15 cellular contexts compared by ENCODE assay signal in the genomic region with DNA sequence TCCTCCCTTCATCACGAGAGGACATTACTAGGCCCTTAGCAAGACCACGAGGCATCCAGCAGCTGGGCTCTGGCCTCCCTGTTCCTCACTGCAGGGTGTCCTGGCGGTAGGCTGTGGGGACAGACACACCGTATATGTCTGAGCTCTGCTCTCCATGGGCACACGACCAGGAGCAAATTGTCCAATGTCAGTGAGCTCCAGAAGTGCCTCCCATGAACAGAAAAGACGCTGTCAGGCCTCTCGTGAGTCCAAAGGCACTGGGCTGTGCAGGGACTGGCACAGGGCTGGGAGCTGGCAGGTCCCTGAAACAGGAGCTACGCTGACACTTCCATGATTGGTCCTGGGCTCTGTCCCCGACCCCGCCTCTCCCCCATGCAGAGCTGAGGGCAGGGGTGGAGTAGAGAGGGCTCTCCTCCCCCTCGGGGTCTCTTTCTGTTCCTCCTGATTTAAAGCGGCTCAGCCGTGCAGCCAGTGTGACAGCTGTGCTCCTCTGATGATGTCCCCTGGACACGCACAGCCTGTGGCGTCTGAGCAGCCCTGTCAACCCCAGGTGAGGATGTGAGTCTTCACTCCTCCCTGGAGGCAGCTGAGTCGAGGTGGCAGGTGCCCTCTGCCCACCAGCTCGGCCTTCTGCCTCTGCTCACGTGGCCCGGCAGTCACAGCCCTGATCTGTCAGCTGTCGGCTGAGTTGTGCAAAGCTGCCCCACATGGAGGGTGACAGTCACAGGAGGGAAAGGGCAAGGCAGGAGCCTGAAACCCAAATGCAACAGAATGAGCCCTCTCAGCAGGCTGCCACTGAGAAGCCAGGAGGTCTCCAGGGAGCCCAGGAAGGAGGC. TPM values are rescaled to one million over a fixed set of nuclear protein-coding genes. Genes with fewer than 3 reads are reported as not detected.
DNase-seq lines count a peak whose midpoint lies in the region; ATAC-seq, FAIRE-seq and TF ChIP-seq lines count a peak whose summit lies in the region.
"Had no signal": no experiment of that assay in that cellular context is flagged by ENCODE, and none has a peak within 500 bp of the region (broad histone marks: within the 10 kb centered on the region; RNA-seq: fewer than 3 reads in every experiment).

No MANE protein-coding gene starts in this region.

- H3K36me3 ChIP-seq in GM12878 (ENCODE audit: control insufficient read depth in 2 of 2, insufficient read depth in 2 of 2, low read length in 1 of 2) (no peaks in the 10 kb centered on the region), neuronal stem cell (replicated peaks in 1 of 2; ENCODE audit: control insufficient read depth in 2 of 2, insufficient read depth in 2 of 2, low read length in 2 of 2) (no peaks in the 10 kb centered on the region)

- RAD21 ChIA-PET in GM12878 (lab: Charles Lee; ENCODE audit: unreplicated experiment): no interaction called here

- peak overlapping the region; percentile 43 for H2BK120ac ChIP-seq in neuronal stem cell (ENCODE audit: low read depth, low read length)

- peaks cover 7% of the 10 kb centered on the region for H3K4me1 ChIP-seq in GM12878 (ENCODE audit: control insufficient read depth, insufficient read depth, low read length)
- peaks cover 0 to 9% of the 10 kb centered on the region in 2 donors for H3K4me1 ChIP-seq in neuronal stem cell (ENCODE audit: control insufficient read depth in 2 of 2, insufficient read depth in 1 of 2, low read depth in 1 of 2, low read length in 2 of 2)

- H3K4ac ChIP-seq in neuronal stem cell (ENCODE audit: low read length): peak overlapping the region; percentile 6

- ATAC-seq in GM12878: peak; percentile 33

- POLR2A ChIA-PET in GM12878 (lab: Charles Lee): no interaction called here

- CTCF ChIA-PET in GM12878 (lab: Yijun Ruan, JAX): no interaction called here

- no peak for TF ChIP-seq RAD21 in GM12878 (IDR thresholded peaks at IDR 0.05; ENCODE audit: insufficient read depth, low read depth, low read length)

- peak overlapping the region; percentile 53 for H4K91ac ChIP-seq in neuronal stem cell (ENCODE audit: low read depth, low read length, poor library complexity)

- WGBS in GM12878 (ENCODE audit: insufficient coverage, insufficient replicate concordance, low lambda C conversion rate, missing lambda C conversion rate): 23% methylated on average over 20 of the region's 20 CpGs
- no CpG with 5 or more reads among the region's 20 CpGs for WGBS in neuronal stem cell (ENCODE audit: extremely low coverage in 2 of 2, insufficient read length in 2 of 2, insufficient replicate concordance in 1 of 2), 2 donors

- no peak overlapping the region for H4K8ac ChIP-seq in neuronal stem cell (ENCODE audit: low read depth, low read length)

- intact Hi-C loops in GM12878 (cut with micrococcal nuclease; ENCODE audit: unreplicated experiment): no loop called here

- TF ChIP-seq EP300 in GM12878 (IDR thresholded peaks at IDR 0.05; ENCODE audit: borderline replicate concordance in 1 of 2, control insufficient read depth in 1 of 2, low read depth in 2 of 2, low read length in 2 of 2): no peak

- no peak for TF ChIP-seq POLR2A in GM12878 (IDR thresholded peaks at IDR 0.05; ENCODE audit: low read depth, low read length)

- H3K27ac ChIP-seq in GM12878 (ENCODE audit: control insufficient read depth, insufficient read depth): no peak overlapping the region
- H3K27ac ChIP-seq in neuronal stem cell (replicated peaks; ENCODE audit: low read length): no peak overlapping the region
- H3K27ac ChIP-seq in coronary artery: no peak overlapping the region
- H3K27ac ChIP-seq: PC-9 had no signal

- H3K4me3 ChIP-seq in Jurkat, Clone E6-1 (ENCODE audit: low read length): peak overlapping the region; percentile 25
- H3K4me3 ChIP-seq in GM12878: no peak overlapping the region
- peak overlapping the region in 1 of 2 donors; percentile 13 for H3K4me3 ChIP-seq in neuronal stem cell (ENCODE audit: low read length in 2 of 2)
- no peak overlapping the region for H3K4me3 ChIP-seq in coronary artery
- H3K4me3 ChIP-seq: PC-9 had no signal

- peak overlapping the region; percentile 71 for H3K14ac ChIP-seq in neuronal stem cell (ENCODE audit: low read length)

- peaks cover 2% of the 10 kb centered on the region for H3K79me1 ChIP-seq in neuronal stem cell (ENCODE audit: low read depth, low read length)

- H3K79me2 ChIP-seq in GM12878 (ENCODE audit: control insufficient read depth, insufficient read depth, low read length): no peaks in the 10 kb centered on the region

- no peak overlapping the region for H2BK5ac ChIP-seq in neuronal stem cell (ENCODE audit: low read length)

- SMC1A ChIA-PET in GM12878 (lab: Charles Lee; ENCODE audit: uncharacterized antibody, unreplicated experiment): interaction anchor here (0.9 kb wide), 1 partner anchor 30 kb away, joined by 3 read pairs; no protein-coding TSS in a partner anchor

- H2BK15ac ChIP-seq in neuronal stem cell (ENCODE audit: low read length): peak overlapping the region; percentile 54

- no peaks in the 10 kb centered on the region for H4K20me1 ChIP-seq in GM12878 (ENCODE audit: control insufficient read depth, insufficient read depth)

- H3K27me3 ChIP-seq in GM12878 (replicated peaks in 1 of 2; ENCODE audit: control insufficient read depth in 2 of 2, insufficient read depth in 2 of 2, low read length in 1 of 2): no peaks in the 10 kb centered on the region; a peak in 1 of 4 replicates
- H3K27me3 ChIP-seq in neuronal stem cell (ENCODE audit: control insufficient read depth in 3 of 3, insufficient read depth in 3 of 3, low read depth in 1 of 3, low read length in 3 of 3): peaks cover 0 to 7% (median 0%) of the 10 kb centered on the region in 3 experiments

- FAIRE-seq in GM12878 (lab: Jason Lieb, UNC): no peak

- no peaks in the 10 kb centered on the region for H3K9me3 ChIP-seq in GM12878 (replicated peaks; ENCODE audit: control insufficient read depth, insufficient read depth, low read length)
- H3K9me3 ChIP-seq in neuronal stem cell (replicated peaks in 1 of 2; ENCODE audit: control insufficient read depth in 2 of 2, insufficient read depth in 1 of 2, low read depth in 1 of 2, low read length in 2 of 2): no peaks in the 10 kb centered on the region

- DNase-seq in GM13976 (ENCODE audit: low spot score) (peak; percentile 21), GM12878 (ENCODE audit: low read depth, low spot score) (no peak), neuronal stem cell (ENCODE audit: low spot score) (no peak), coronary artery (ENCODE audit: low spot score) (no peak)
- no peak for DNase-seq in Jurkat, Clone E6-1 (ENCODE audit: low read depth, low spot score)
- no peak for DNase-seq in stimulated activated CD4-positive, alpha-beta T cell treated with anti-CD3 and anti-CD28 coated beads, Interleukin-2, amount 100 ng/mL, for 48 hours
- DNase-seq in activated CD4-positive, alpha-beta T cell treated with anti-CD3 and anti-CD28 coated beads, Interleukin-2, amount 50 U/mL, for 4 hours: no peak
- DNase-seq: activated CD4-positive, alpha-beta memory T cell treated with anti-CD3 and anti-CD28 coated beads, Interleukin-2, amount 10 ng/mL, durations not matched to agents 7 days and 5 days; dermis blood vessel endothelial cell; KG1; PC-9; T-helper 1 cell had no signal

- peak overlapping the region; percentile 0 for H2BK12ac ChIP-seq in neuronal stem cell (ENCODE audit: low read length)

- BruUV-seq in GM12878 (replicated peaks; lab: Mats Ljungman, UMichigan): no TSS peak

- H3K23ac ChIP-seq in neuronal stem cell (ENCODE audit: low read depth, low read length, poor library complexity): peak overlapping the region; percentile 92

- peak overlapping the region; percentile 64 for H3K18ac ChIP-seq in neuronal stem cell (ENCODE audit: low read length)

- no peak for TF ChIP-seq CTCF in GM13976 (IDR thresholded peaks at IDR 0.05; ENCODE audit: borderline replicate concordance, control extremely low read depth, extremely low read depth, insufficient read depth, missing control alignments)
- no peak for TF ChIP-seq CTCF in GM12878 (IDR thresholded peaks at IDR 0.05 in 2 of 3, conservative IDR thresholded peaks at IDR 0.05 in 1 of 3; ENCODE audit: control insufficient read depth in 2 of 3, extremely low read depth in 1 of 3, insufficient read depth in 1 of 3, low read depth in 3 of 3, low read length in 3 of 3)
- no peak for TF ChIP-seq CTCF in coronary artery (IDR thresholded peaks at IDR 0.05)

- in situ Hi-C loops in GM13976 (cut with MboI; ENCODE audit: low sequenced_read_pairs, unreplicated experiment) (no loop called here), GM12878 (cut with MboI) (no loop called here)

- peak overlapping the region; percentile 36 for H2AK5ac ChIP-seq in neuronal stem cell (ENCODE audit: low read depth, low read length)

- H3K9ac ChIP-seq in GM12878 (ENCODE audit: control insufficient read depth, insufficient read depth, low read length) (no peak overlapping the region), neuronal stem cell (ENCODE audit: low read depth, low read length, poor library complexity) (peak overlapping the region; percentile 67)

- H2AFZ ChIP-seq in GM12878 (ENCODE audit: control insufficient read depth, low read depth, low read length): peak overlapping the region; percentile 23
- peak overlapping the region; percentile 11 for H2AFZ ChIP-seq in neuronal stem cell (ENCODE audit: low read length)
- H2AFZ ChIP-seq: PC-9 had no signal

- H3K4me2 ChIP-seq in GM12878 (ENCODE audit: control insufficient read depth, insufficient read depth): no peak overlapping the region
- no peak overlapping the region for H3K4me2 ChIP-seq in neuronal stem cell (ENCODE audit: insufficient read depth, low read length, poor library complexity, severe bottlenecking)
- H3K4me2 ChIP-seq: PC-9 had no signal

RNA-seq across cellular contexts. Expression of a gene that starts 13.0 kb away (rescaled TPM):
- not detected for polyA plus RNA-seq in Jurkat, Clone E6-1 (2012; ENCODE audit: insufficient read depth, insufficient read length)
- not detected in 2 replicates for total RNA-seq in GM12878 (2013; cell fraction: nucleolus; rRNA removed)
- not detected in 2 replicates for total RNA-seq in GM12878 (2014; rRNA removed)
- total RNA-seq in GM12878 (2014; rRNA removed; fragmentation: Illumina TruSeq; extraction: Trizol): not detected in 2 replicates
- not detected in 2 replicates for total RNA-seq in GM12878 (2021)
- polyA plus RNA-seq in GM12878 (2011; ENCODE audit: low read depth): not detected
- polyA plus RNA-seq in GM12878 (2011; rRNA removed): not detected in 2 replicates
- not detected in 2 replicates for polyA plus RNA-seq in GM12878 (2011; cell fraction: cytosol; rRNA removed)
- polyA plus RNA-seq in GM12878 (2011; cell fraction: nucleus; rRNA removed): 0.13 TPM in 1 of 2 replicates, not detected in the other
- polyA plus RNA-seq in GM12878 (2012): not detected in 2 replicates
- polyA plus RNA-seq in GM12878 (2014; fragmentation: Illumina TruSeq; extraction: Trizol): not detected in 2 replicates
- polyA plus RNA-seq in GM12878 (2014; fragmentation: Nextera tagmentation; extraction: Ambion mirVana): not detected
- not detected in 2 replicates for polyA plus RNA-seq in GM12878 (2014; rRNA removed)
- not detected for polyA plus RNA-seq in GM12878 (2016; fragmentation: Nextera tagmentation; extraction: Ambion mirVana)
- polyA minus RNA-seq in GM12878 (2011; rRNA and poly(A)+ RNA removed): not detected in 2 replicates
- polyA minus RNA-seq in GM12878 (2011; cell fraction: cytosol; rRNA and poly(A)+ RNA removed): not detected in 2 replicates
- polyA minus RNA-seq in GM12878 (2011; cell fraction: nucleus; rRNA and poly(A)+ RNA removed): not detected in 2 replicates
- polyA plus RNA-seq in neuronal stem cell (2013, experiment 1 of 2): not detected
- not detected for polyA plus RNA-seq in neuronal stem cell (2013, experiment 2 of 2)
- total RNA-seq: activated CD4-positive, alpha-beta memory T cell treated with anti-CD3 and anti-CD28 coated beads, Interleukin-2, amount 10 ng/mL, durations not matched to agents 7 days and 5 days; CD8-positive, alpha-beta T cell; dermis blood vessel endothelial cell; mucosa of gallbladder; renal cortical epithelial cell had no signal
